8 cellular contexts compared by ENCODE assay signal in genomic region chr2:108612153-108612513, GRCh38.
DNase-seq lines count a peak whose midpoint lies in the region; ATAC-seq and TF ChIP-seq lines count a peak whose summit lies in the region.

No MANE protein-coding gene starts in this region.

- peaks cover 0 to 6% (median 0%) of the 10 kb centered on the region in 3 donors for H3K27me3 Mint-ChIP-seq in immature natural killer cell (ENCODE audit: low read depth in 3 of 3)

- H3K27ac Mint-ChIP-seq in immature natural killer cell: peak overlapping the region; percentile 84 to 94 (median 92)

- H3K4me1 Mint-ChIP-seq in immature natural killer cell: peaks cover 32 to 62% of the 10 kb centered on the region in 2 donors

- peak overlapping the region; percentile 56 to 83 (median 67) for H3K4me3 Mint-ChIP-seq in immature natural killer cell

- H3K9me3 Mint-ChIP-seq in immature natural killer cell: no peaks in the 10 kb centered on the region

- no peaks in the 10 kb centered on the region for H4K20me1 ChIP-seq in SU-DHL-6 (ENCODE audit: low read depth, low read length)

- DNase-seq in activated CD4-positive, CD25-positive, alpha-beta regulatory T cell treated with anti-CD3 and anti-CD28 coated beads, Interleukin-2, amount 50 U/mL, for 72 hours: no peak
- peak; percentile 50 to 60 (median 57) for DNase-seq in immature natural killer cell
- no peak for DNase-seq in AG20443 (ENCODE audit: low spot score)
- DNase-seq in Kasumi-1 (lab: John Stamatoyannopoulos, UW): no peak
- DNase-seq in NCI-H526 treated with DMSO at 0.1 percent for 48 hours (lab: John Stamatoyannopoulos, UW): no peak

- H3K27me3 ChIP-seq in SU-DHL-6 (ENCODE audit: low read length): no peaks in the 10 kb centered on the region

- H3K36me3 Mint-ChIP-seq in immature natural killer cell: peaks cover 0 to 3% (median 0%) of the 10 kb centered on the region in 3 donors

- no peaks in the 10 kb centered on the region for H3K9me3 ChIP-seq in SU-DHL-6 (ENCODE audit: insufficient read depth, low read length)

- H3K4me2 ChIP-seq in SU-DHL-6 (ENCODE audit: low read depth, low read length, poor library complexity, severe bottlenecking): peak overlapping the region; percentile 40

- H3K79me2 ChIP-seq in SU-DHL-6 (ENCODE audit: insufficient read depth, low read length): peaks cover 5% of the 10 kb centered on the region; the same call in 1 of the 2 replicates

- H3K27ac ChIP-seq in SU-DHL-6 (ENCODE audit: low read depth, low read length): peak overlapping the region; percentile 42

- no peak overlapping the region for H3K9ac ChIP-seq in SU-DHL-6 (ENCODE audit: low read length)

- H3K36me3 ChIP-seq in SU-DHL-6 (ENCODE audit: low read length): no peaks in the 10 kb centered on the region

- peaks cover 3% of the 10 kb centered on the region; the same call in 1 of the 2 replicates for H3F3A ChIP-seq in SU-DHL-6 (ENCODE audit: insufficient read depth)

- no peak overlapping the region for H2AFZ ChIP-seq in SU-DHL-6 (ENCODE audit: low read depth, low read length, severe bottlenecking)

- TF ChIP-seq CTCF in SU-DHL-6 (IDR thresholded peaks at IDR 0.05; ENCODE audit: insufficient read depth, low read length, poor library complexity, severe bottlenecking): no peak

- no peaks in the 10 kb centered on the region for H3K9me2 ChIP-seq in SU-DHL-6 (replicated peaks; ENCODE audit: insufficient read depth, low read length)

- no peak overlapping the region for H3K4me3 ChIP-seq in SU-DHL-6 (ENCODE audit: insufficient read depth, low read length, poor library complexity, severe bottlenecking)

- peak; percentile 61 to 63 for ATAC-seq in activated CD4-positive, CD25-positive, alpha-beta regulatory T cell treated with anti-CD3 and anti-CD28 coated beads, Interleukin-2, amount 50 U/mL, for 24 hours
- peak; percentile 78 for ATAC-seq in HG02763 (IDR thresholded peaks at IDR 0.05; ENCODE audit: unreplicated experiment)

Comparison
In these comparisons a context has a peak if more than half of its experiments do, and no peak if none do; other contexts are left out.
1. DNase-seq: peak in immature natural killer cell (3 of 3); none in activated CD4-positive, CD25-positive, alpha-beta regulatory T cell treated with anti-CD3 and anti-CD28 coated beads, Interleukin-2, amount 50 U/mL, for 72 hours (single experiment), AG20443 (single experiment), Kasumi-1 (0 of 2) and NCI-H526 treated with DMSO at 0.1 percent for 48 hours (single experiment).